16 cellular contexts compared by ENCODE assay signal in the genomic region with DNA sequence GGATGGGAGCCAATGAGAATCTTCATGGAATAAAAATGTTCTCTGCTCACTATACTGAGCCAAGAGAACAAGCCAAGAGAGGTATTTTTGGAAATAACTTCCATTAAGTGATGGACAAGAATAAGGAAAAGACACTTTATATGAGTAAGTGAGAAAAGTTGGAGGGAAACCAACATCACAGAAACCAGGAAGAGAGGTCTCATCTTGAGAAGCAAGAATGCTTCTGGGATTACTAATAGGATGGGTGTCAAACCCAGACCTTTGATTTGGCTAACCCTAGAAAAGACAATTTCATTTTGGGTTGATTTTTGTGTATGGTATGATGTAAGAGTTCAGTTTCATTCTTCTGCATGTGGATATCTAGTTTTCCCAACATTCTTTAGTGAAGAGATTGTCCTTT.
"Had no signal": no experiment of that assay in that cellular context is flagged by ENCODE, and none has a peak within 500 bp of the region (broad histone marks: within the 10 kb centered on the region; RNA-seq: fewer than 3 reads in every experiment).

No MANE protein-coding gene starts in this region.

- H3K27ac ChIP-seq: parathyroid adenoma, testis, upper lobe of left lung had no signal

- H2AFZ ChIP-seq: parathyroid adenoma had no signal

- FAIRE-seq: kidney had no signal

- H3K4me1 ChIP-seq: parathyroid adenoma, testis had no signal

- ATAC-seq: activated T-cell treated with anti-CD3 and anti-CD28 coated beads, Interleukin-2, amount 50 U/mL, for 72 hours; naive thymus-derived CD8-positive, alpha-beta T cell; stimulated activated naive CD8-positive, alpha-beta T cell treated with anti-CD3 and anti-CD28 coated beads, Interleukin-15, amount 100 ng/mL, for 72 hours had no signal

- H3K9ac ChIP-seq: parathyroid adenoma had no signal

- DNase-seq: activated B cell treated with CpG ODN at 0.5 μM for 24 hours; activated CD4-positive, alpha-beta T cell treated with anti-CD3 and anti-CD28 coated beads, Interleukin-2, amount 10 ng/mL, durations not matched to agents 7 days and 5 days; activated CD8-positive, alpha-beta memory T cell treated with anti-CD3 and anti-CD28 coated beads, Interleukin-2, amount 50 U/mL, for 48 hours; activated gamma-delta T cell treated with Interleukin-2 at 50 U/mL for 16 hours; activated naive CD8-positive, alpha-beta T cell treated with anti-CD3 and anti-CD28 coated beads for 36 hours; activated T-cell treated with anti-CD3 and anti-CD28 coated beads, Interleukin-2, amount 50 U/mL, for 72 hours; amygdala; effector memory CD4-positive, alpha-beta T cell; kidney; mesenchymal stem cell; naive thymus-derived CD8-positive, alpha-beta T cell; stimulated activated naive CD8-positive, alpha-beta T cell treated with anti-CD3 and anti-CD28 coated beads, Interleukin-15, amount 100 ng/mL, for 72 hours; testis; upper lobe of left lung had no signal

- H3K36me3 ChIP-seq: neutrophil, upper lobe of left lung had no signal

- H3K79me2 ChIP-seq: parathyroid adenoma had no signal

- H3K9me3 ChIP-seq: neutrophil, testis, upper lobe of left lung had no signal

- H3K4me3 ChIP-seq: testis, upper lobe of left lung had no signal

- H3K27me3 ChIP-seq: neutrophil, testis, upper lobe of left lung had no signal
